Comparison of ENCODE assay signal across 8 cellular contexts in the genomic region with DNA sequence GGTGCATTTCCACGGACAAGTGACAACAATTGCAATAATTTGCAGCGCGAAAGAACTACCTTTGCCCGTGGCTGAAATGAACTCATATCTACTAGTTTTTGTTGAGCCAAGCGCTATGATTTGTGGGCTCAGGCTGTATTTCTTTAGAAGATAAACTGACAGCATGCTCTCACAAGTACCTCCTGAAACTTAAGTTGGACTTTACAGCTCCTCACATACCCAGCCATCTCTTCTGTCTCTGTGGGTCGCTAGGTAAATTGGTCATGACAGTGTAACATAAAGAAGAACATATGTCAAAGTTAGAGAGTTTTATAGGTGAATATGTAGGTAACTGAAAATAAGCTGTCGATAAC. TPM values are rescaled to one million over a fixed set of nuclear protein-coding genes. Genes with fewer than 3 reads are reported as not detected.
A peak's percentile ranks its signal among the peaks of the same experiment; 100 is the strongest.
DNase-seq lines count a peak whose midpoint lies in the region; FAIRE-seq and TF ChIP-seq lines count a peak whose summit lies in the region.

No MANE protein-coding gene starts in this region.

- no peak overlapping the region for H2BK15ac ChIP-seq in H1 (ENCODE audit: low read length)

- H3K9ac ChIP-seq in OCI-LY1 (ENCODE audit: low read length) (peak overlapping the region; percentile 81), H1 (replicated peaks in 1 of 4; ENCODE audit: extremely low read depth in 1 of 4, low read depth in 3 of 4, low read length in 3 of 4) (peak overlapping the region in 2 of 4 experiments; percentile 24 to 79; a peak in 2 of 7 replicates), neural progenitor cell (no peak overlapping the region)

- H3K27me3 ChIP-seq in BE2C (no peaks in the 10 kb centered on the region), OCI-LY1 (ENCODE audit: insufficient read depth, low read length) (no peaks in the 10 kb centered on the region), H1 (replicated peaks in 1 of 4; ENCODE audit: control insufficient read depth in 3 of 4, extremely low read depth in 1 of 4, insufficient read depth in 3 of 4, low read length in 3 of 4) (no peaks in the 10 kb centered on the region), neural progenitor cell (no peaks in the 10 kb centered on the region)

- H2BK20ac ChIP-seq in H1 (ENCODE audit: low read length), result no peak overlapping the region

- H3K4me2 ChIP-seq in OCI-LY1 (ENCODE audit: low read length) (peak overlapping the region; percentile 96), H1 (ENCODE audit: insufficient read depth in 1 of 2, low read depth in 2 of 2, low read length in 2 of 2) (peak overlapping the region; percentile 75 to 92), neural progenitor cell (peak overlapping the region; percentile 93)

- no peaks in the 10 kb centered on the region for H3K9me2 ChIP-seq in OCI-LY1 (ENCODE audit: low read depth, low read length)

- no peak overlapping the region for H2AK5ac ChIP-seq in H1 (ENCODE audit: low read depth, low read length)

- H3K4ac ChIP-seq in H1 (replicated peaks; ENCODE audit: insufficient read length, low read depth, low read length), result no peak overlapping the region

- peaks cover 4% of the 10 kb centered on the region for H3K23me2 ChIP-seq in H1 (ENCODE audit: low read depth, low read length)

- TF ChIP-seq CTCF in BE2C (IDR thresholded peaks at IDR 0.05; ENCODE audit: low read depth, low read length) (no peak), GM20000 (IDR thresholded peaks at IDR 0.05; ENCODE audit: extremely low read depth, missing control alignments) (no peak), OCI-LY1 (IDR thresholded peaks at IDR 0.05; ENCODE audit: low read length) (no peak), H1 (IDR thresholded peaks at IDR 0.05; ENCODE audit: control extremely low read depth in 1 of 3, insufficient read depth in 1 of 3, low read depth in 1 of 3, low read length in 3 of 3) (no peak), neural progenitor cell (IDR thresholded peaks at IDR 0.05) (no peak)

- CTCF ChIA-PET in H1 (lab: Charles Lee; ENCODE audit: partially characterized antibody), result interaction anchor here (0.8 kb wide), 1 partner anchor 40 kb away, joined by 4 read pairs; no protein-coding TSS in a partner anchor

- peaks cover 13% of the 10 kb centered on the region; the same call in 1 of the 2 replicates for H3K79me2 ChIP-seq in OCI-LY1 (ENCODE audit: insufficient read depth, low read length)
- peaks cover 0 to 3% of the 10 kb centered on the region in 2 experiments; a peak in 1 of 4 replicates for H3K79me2 ChIP-seq in H1 (ENCODE audit: control insufficient read depth in 1 of 2, insufficient read depth in 2 of 2, low read length in 2 of 2)
- peaks cover 19% of the 10 kb centered on the region for H3K79me2 ChIP-seq in neural progenitor cell (ENCODE audit: low read depth)

- no peaks in the 10 kb centered on the region for H3K9me3 Mint-ChIP-seq in neural progenitor cell

- no peaks in the 10 kb centered on the region for H3K36me3 ChIP-seq in BE2C
- H3K36me3 ChIP-seq in OCI-LY1 (ENCODE audit: insufficient read depth, low read length), result peaks cover 6% of the 10 kb centered on the region; the same call in 1 of the 2 replicates
- H3K36me3 ChIP-seq in H1 (ENCODE audit: control insufficient read depth in 2 of 4, insufficient read depth in 4 of 4, low read length in 3 of 4), result peaks cover 0 to 2% (median 0%) of the 10 kb centered on the region in 4 experiments; a peak in 1 of 8 replicates
- no peaks in the 10 kb centered on the region for H3K36me3 ChIP-seq in neural progenitor cell

- H3K27ac Mint-ChIP-seq in neural progenitor cell, result peak overlapping the region; percentile 93

- H3K4me3 Mint-ChIP-seq in neural progenitor cell, result peak overlapping the region; percentile 100

- H3K4me1 Mint-ChIP-seq in neural progenitor cell, result peaks cover 13% of the 10 kb centered on the region

- no peak overlapping the region for H3K18ac ChIP-seq in H1 (ENCODE audit: extremely low read depth, low read length)

- no peak overlapping the region for H2BK120ac ChIP-seq in H1 (replicated peaks; ENCODE audit: low read depth, low read length)

- no peak overlapping the region for H3K56ac ChIP-seq in H1 (replicated peaks; ENCODE audit: insufficient read length, low read depth, low read length)

- no peaks in the 10 kb centered on the region for H3K27me3 Mint-ChIP-seq in neural progenitor cell (ENCODE audit: insufficient read depth, low read depth)

- H3K14ac ChIP-seq in H1 (ENCODE audit: insufficient read length), result no peak overlapping the region

- H4K20me1 ChIP-seq in OCI-LY1 (ENCODE audit: insufficient read depth, low read length) (no peaks in the 10 kb centered on the region), H1 (replicated peaks in 1 of 2; ENCODE audit: control insufficient read depth in 1 of 2, insufficient read depth in 2 of 2, low read length in 2 of 2) (no peaks in the 10 kb centered on the region), neural progenitor cell (ENCODE audit: low read depth) (no peaks in the 10 kb centered on the region)

- H3F3A ChIP-seq in OCI-LY1 (ENCODE audit: insufficient read depth, low read length) (no peaks in the 10 kb centered on the region), neural progenitor cell (ENCODE audit: low read depth) (peaks cover 6% of the 10 kb centered on the region)

- H2BK12ac ChIP-seq in H1 (ENCODE audit: low read depth, low read length), result no peak overlapping the region

- H3K23ac ChIP-seq in H1 (ENCODE audit: insufficient read length), result no peak overlapping the region

- H3K27ac ChIP-seq in OCI-LY1 (ENCODE audit: low read depth, low read length, poor library complexity, severe bottlenecking) (no peak overlapping the region), H1 (ENCODE audit: low read depth, low read length) (no peak overlapping the region), neural progenitor cell (no peak overlapping the region)

- H3K36me3 Mint-ChIP-seq in neural progenitor cell, result no peaks in the 10 kb centered on the region

- no peak overlapping the region for H2AFZ ChIP-seq in OCI-LY1 (ENCODE audit: low read length)
- H2AFZ ChIP-seq in H1 (ENCODE audit: low read length), result peak overlapping the region; percentile 80
- H2AFZ ChIP-seq in neural progenitor cell (replicated peaks), result peak overlapping the region; percentile 97

- DNase-seq in BE2C (no peak), GM20000 (ENCODE audit: low spot score) (peak; percentile 3), H1 (ENCODE audit: low read depth in 1 of 2, low spot score in 2 of 2) (no peak), neural progenitor cell (ENCODE audit: low spot score) (peak; percentile 4), NCI-H526 treated with DMSO at 0.1 percent for 48 hours (lab: John Stamatoyannopoulos, UW) (no peak), mesenteric fat pad (ENCODE audit: low spot score) (no peak), cerebellum (ENCODE audit: low spot score) (no peak)

- no peak overlapping the region for H4K91ac ChIP-seq in H1 (replicated peaks; ENCODE audit: insufficient read length, low read length)

- WGBS in H1 (ENCODE audit: extremely low coverage in 1 of 2, insufficient coverage in 1 of 2, insufficient read length in 1 of 2, insufficient replicate concordance in 2 of 2, low coverage in 1 of 2, low lambda C conversion rate in 2 of 2, missing lambda C conversion rate in 1 of 2), 2 experiments, result 22% methylated on average over 7 of the region's 7 CpGs; no CpG with 5 or more reads in 1 of the 2 experiments

- H3K9me3 ChIP-seq in BE2C, result no peaks in the 10 kb centered on the region
- no peaks in the 10 kb centered on the region for H3K9me3 ChIP-seq in OCI-LY1 (ENCODE audit: low read length)
- no peaks in the 10 kb centered on the region for H3K9me3 ChIP-seq in H1 (ENCODE audit: insufficient read depth in 2 of 2, low read depth in 1 of 2, low read length in 1 of 2)
- no peaks in the 10 kb centered on the region for H3K9me3 ChIP-seq in neural progenitor cell (ENCODE audit: low read depth)

- TF ChIP-seq EP300 in H1 (IDR thresholded peaks at IDR 0.05; ENCODE audit: borderline replicate concordance in 1 of 2, low read depth in 2 of 2, low read length in 2 of 2), result no peak

- no peak overlapping the region for H2BK5ac ChIP-seq in H1 (ENCODE audit: low read depth, low read length)

- no peak overlapping the region for H4K8ac ChIP-seq in H1 (ENCODE audit: extremely low read depth, insufficient read depth, low read length)

- POLR2A ChIA-PET in H1 (lab: Charles Lee; ENCODE audit: partially characterized antibody), result no interaction called here

- no peak for TF ChIP-seq POLR2A in H1 (IDR thresholded peaks at IDR 0.05; ENCODE audit: control extremely low read depth in 1 of 2, low read depth in 2 of 2, low read length in 2 of 2)

- H3K4me1 ChIP-seq in BE2C (no peaks in the 10 kb centered on the region), OCI-LY1 (ENCODE audit: insufficient read depth, low read length, severe bottlenecking) (peaks cover 16% of the 10 kb centered on the region), H1 (replicated peaks in 1 of 4; ENCODE audit: control insufficient read depth in 3 of 4, insufficient read depth in 4 of 4, low read length in 3 of 4) (0 out of 7 replicates have a peak, but pooled peaks cover 0 to 2% (median 0%) of the 10 kb centered on the region in 4 experiments), neural progenitor cell (peaks cover 5% of the 10 kb centered on the region)

- TF ChIP-seq RAD21 in H1 (IDR thresholded peaks at IDR 0.05 in 1 of 2, conservative IDR thresholded peaks at IDR 0.05 in 1 of 2; ENCODE audit: low read depth in 2 of 2, low read length in 2 of 2), result no peak

- no peaks in the 10 kb centered on the region for H3K79me1 ChIP-seq in H1 (ENCODE audit: low read depth, low read length)

- no peak overlapping the region for H4K5ac ChIP-seq in H1 (ENCODE audit: insufficient read length, low read depth, low read length)

- H3K4me3 ChIP-seq in BE2C (ENCODE audit: low read depth, low read length) (peak overlapping the region; percentile 92), OCI-LY1 (ENCODE audit: low read depth, low read length, poor library complexity, severe bottlenecking) (peak overlapping the region; percentile 84), H1 (ENCODE audit: extremely low read depth in 1 of 4, insufficient read depth in 2 of 4, low read depth in 3 of 4, low read length in 4 of 4) (peak overlapping the region; percentile 51 to 87 (median 77)), neural progenitor cell (peak overlapping the region; percentile 91)

- no peak for FAIRE-seq in H1 (lab: Jason Lieb, UNC)

RNA-seq across cellular contexts. Expression of a gene that starts 0.8 kb away (rescaled TPM):
- 12.1 TPM for polyA plus RNA-seq in BE2C (2012; ENCODE audit: insufficient read depth, insufficient read length, low read depth)
- 19.2 and 22.3 TPM in 2 replicates for total RNA-seq in H1 (2021; fragmentation: NEBNext Ultra II Directional; extraction: Animal tissue kit (Norgen Biotek cat#: 25700))
- 4.8 and 8.8 TPM in 2 replicates for polyA plus RNA-seq in H1 (2011; rRNA removed)
- 9.5 TPM for polyA plus RNA-seq in H1 (2011; cell fraction: cytosol; rRNA removed)
- polyA plus RNA-seq in H1 (2011; cell fraction: nucleus; rRNA removed), result 5.0 TPM
- 9.0 to 32.5 TPM (median 10.2 TPM) in 4 replicates for polyA plus RNA-seq in H1 (2012, experiment 1 of 2)
- 0.56 TPM for polyA plus RNA-seq in H1 (2012, experiment 2 of 2)
- polyA plus RNA-seq in H1 (2013, experiment 1 of 2), result 7.5 TPM
- polyA plus RNA-seq in H1 (2013, experiment 2 of 2), result 7.7 TPM
- polyA minus RNA-seq in H1 (2011; rRNA and poly(A)+ RNA removed), result 9.4 and 16.8 TPM in 2 replicates
- 48.9 TPM for polyA minus RNA-seq in H1 (2011; cell fraction: cytosol; rRNA and poly(A)+ RNA removed)
- polyA minus RNA-seq in H1 (2011; cell fraction: nucleus; rRNA and poly(A)+ RNA removed), result 24.1 TPM
- 18.9 and 33.1 TPM in 2 replicates for total RNA-seq in neural progenitor cell (ENCODE audit: low replicate concordance)
- 27.1 TPM for total RNA-seq in mesenteric fat pad
- total RNA-seq in cerebellum, result 54.7 TPM

RNA-seq across cellular contexts. Expression of a gene that starts 53.3 kb away (rescaled TPM):
- polyA plus RNA-seq in BE2C (2012; ENCODE audit: insufficient read depth, insufficient read length, low read depth), result not detected
- 15.5 and 17.0 TPM in 2 replicates for total RNA-seq in H1 (2021; fragmentation: NEBNext Ultra II Directional; extraction: Animal tissue kit (Norgen Biotek cat#: 25700))
- polyA plus RNA-seq in H1 (2011; rRNA removed), result 7.6 and 7.9 TPM in 2 replicates
- polyA plus RNA-seq in H1 (2011; cell fraction: cytosol; rRNA removed), result 13.1 TPM
- polyA plus RNA-seq in H1 (2011; cell fraction: nucleus; rRNA removed), result 4.7 TPM
- 8.0 to 16.5 TPM (median 12.7 TPM) in 4 replicates for polyA plus RNA-seq in H1 (2012, experiment 1 of 2)
- polyA plus RNA-seq in H1 (2012, experiment 2 of 2), result 1.7 TPM
- 7.0 TPM for polyA plus RNA-seq in H1 (2013, experiment 1 of 2)
- 9.1 TPM for polyA plus RNA-seq in H1 (2013, experiment 2 of 2)
- polyA minus RNA-seq in H1 (2011; rRNA and poly(A)+ RNA removed), result 10.3 and 10.5 TPM in 2 replicates
- 5.7 TPM for polyA minus RNA-seq in H1 (2011; cell fraction: cytosol; rRNA and poly(A)+ RNA removed)
- polyA minus RNA-seq in H1 (2011; cell fraction: nucleus; rRNA and poly(A)+ RNA removed), result 12.0 TPM
- total RNA-seq in neural progenitor cell (ENCODE audit: low replicate concordance) (1.7 and 3.0 TPM in 2 replicates), mesenteric fat pad (112 TPM), cerebellum (28.3 TPM)

Comparison
In these comparisons a context has a peak if more than half of its experiments do, and no peak if none do; other contexts are left out.
1. DNase-seq: peak in GM20000 (single experiment) and neural progenitor cell (single experiment); none in BE2C (single experiment), H1 (0 of 2), NCI-H526 treated with DMSO at 0.1 percent for 48 hours (single experiment), mesenteric fat pad (single experiment) and cerebellum (single experiment).
2. Peak in every context shown above with its lines, with median percentiles within 50 percentile points of each other: H3K4me3 ChIP-seq and H3K4me2 ChIP-seq.